10 cellular contexts compared by ENCODE assay signal in genomic region chr7:44798649-44799275, GRCh38. TPM values are rescaled to one million over a fixed set of nuclear protein-coding genes. Genes with fewer than 3 reads are reported as not detected.
DNase-seq lines count a peak whose midpoint lies in the region; ATAC-seq and TF ChIP-seq lines count a peak whose summit lies in the region.
"Had no signal": no experiment of that assay in that cellular context is flagged by ENCODE, and none has a peak within 500 bp of the region (broad histone marks: within the 10 kb centered on the region; RNA-seq: fewer than 3 reads in every experiment).

No MANE protein-coding gene starts in this region.

- dilution Hi-C loops in mammary epithelial cell (cut with HindIII; ENCODE audit: low sequenced_read_pairs) = no loop called here

- CTCF ChIA-PET in mammary epithelial cell (lab: Charles Lee; ENCODE audit: low non-redundant PET) = no interaction called here

- H3K9me3 ChIP-seq in BE2C (no peaks in the 10 kb centered on the region), Karpas-422 (ENCODE audit: low read length) (no peaks in the 10 kb centered on the region), mammary epithelial cell (replicated peaks; ENCODE audit: insufficient read depth, low read length) (no peaks in the 10 kb centered on the region)

- DNase-seq in BE2C (no peak), Karpas-422 (no peak), mammary epithelial cell (no peak), myocyte (ENCODE audit: low read depth) (peak; percentile 31), T1000 (lab: John Stamatoyannopoulos, UW) (no peak), NCI-H128 (lab: John Stamatoyannopoulos, UW; ENCODE audit: unreplicated experiment) (no peak)
- DNase-seq in stimulated activated CD4-positive, alpha-beta T cell treated with anti-CD3 and anti-CD28 coated beads, Interleukin-4, amount 100 ng/mL, for 4 hours = no peak
- DNase-seq: central memory CD4-positive, alpha-beta T cell; NCI-H187 had no signal

- H3K4me1 ChIP-seq in BE2C = no peaks in the 10 kb centered on the region
- H3K4me1 ChIP-seq in Karpas-422 (ENCODE audit: low read length) = peaks cover 22% of the 10 kb centered on the region
- peaks cover 35% of the 10 kb centered on the region for H3K4me1 ChIP-seq in mammary epithelial cell (ENCODE audit: insufficient read depth, low read length)

- peak overlapping the region; percentile 98 for H3K4me2 ChIP-seq in Karpas-422 (ENCODE audit: low read depth, low read length, poor library complexity, severe bottlenecking)
- H3K4me2 ChIP-seq in mammary epithelial cell (ENCODE audit: insufficient read depth, low read depth, low read length) = peak overlapping the region; percentile 86

- intact Hi-C loops in mammary epithelial cell (cut with micrococcal nuclease) = loop anchor here (5.0 kb wide), 3 partner anchors 71 to 339 kb away; no protein-coding TSS in a partner anchor

- peak overlapping the region; percentile 90; the same call in 1 of the 2 replicates for H3K27ac ChIP-seq in Karpas-422 (ENCODE audit: low read length)
- peak overlapping the region; percentile 100 for H3K27ac ChIP-seq in mammary epithelial cell (ENCODE audit: insufficient read depth, low read depth, low read length)

- H3K4me3 ChIP-seq in BE2C (ENCODE audit: low read depth, low read length) = peak overlapping the region; percentile 99
- H3K4me3 ChIP-seq in Karpas-422 (ENCODE audit: low read length) = peak overlapping the region; percentile 79; the same call in 1 of the 2 replicates
- peak overlapping the region; percentile 92 to 95 (median 95) for H3K4me3 ChIP-seq in mammary epithelial cell (replicated peaks in 1 of 3; ENCODE audit: insufficient read depth in 1 of 3, low read depth in 2 of 3, low read length in 3 of 3)

- H3K9ac ChIP-seq in Karpas-422 (ENCODE audit: low read length) (no peak overlapping the region), mammary epithelial cell (ENCODE audit: insufficient read depth, low read length) (peak overlapping the region; percentile 100)

- ATAC-seq in HG02642 (IDR thresholded peaks at IDR 0.05; ENCODE audit: poor library complexity, unreplicated experiment) = no peak

- peaks cover 41% of the 10 kb centered on the region for H4K20me1 ChIP-seq in Karpas-422 (ENCODE audit: insufficient read depth, low read depth, low read length)
- peaks cover 22% of the 10 kb centered on the region for H4K20me1 ChIP-seq in mammary epithelial cell (ENCODE audit: insufficient read depth, low read length)

- H3K79me2 ChIP-seq in Karpas-422 (ENCODE audit: low read length) (peaks cover 46% of the 10 kb centered on the region), mammary epithelial cell (ENCODE audit: insufficient read depth, low read length) (peaks cover 64% of the 10 kb centered on the region)

- H3K27me3 ChIP-seq in BE2C (no peaks in the 10 kb centered on the region), Karpas-422 (ENCODE audit: low read length) (no peaks in the 10 kb centered on the region), mammary epithelial cell (ENCODE audit: insufficient read depth, low read length) (no peaks in the 10 kb centered on the region)

- 8% methylated on average over 2 of the region's 2 CpGs for WGBS in mammary epithelial cell (ENCODE audit: low coverage, missing lambda C conversion rate)

- in situ Hi-C loops in mammary epithelial cell (cut with MboI; ENCODE audit: low sequenced_read_pairs in 2 of 2) = no loop called here

- H2AFZ ChIP-seq in Karpas-422 (ENCODE audit: low read length) (no peak overlapping the region), mammary epithelial cell (ENCODE audit: low read depth, low read length) (no peak overlapping the region)

- TF ChIP-seq CTCF in BE2C (IDR thresholded peaks at IDR 0.05; ENCODE audit: low read depth, low read length) = no peak
- no peak for TF ChIP-seq CTCF in mammary epithelial cell (conservative IDR thresholded peaks at IDR 0.05 in 1 of 2, IDR thresholded peaks at IDR 0.05 in 1 of 2; ENCODE audit: extremely low read depth in 1 of 2, insufficient read depth in 1 of 2, low read depth in 1 of 2, low read length in 2 of 2)

- no TSS peak for BruUV-seq in mammary epithelial cell (replicated peaks; lab: Mats Ljungman, UMichigan)

- peaks cover 72% of the 10 kb centered on the region for H3K36me3 ChIP-seq in BE2C
- peaks cover 50% of the 10 kb centered on the region for H3K36me3 ChIP-seq in Karpas-422 (ENCODE audit: insufficient read depth, low read length)
- peaks cover 37% of the 10 kb centered on the region for H3K36me3 ChIP-seq in mammary epithelial cell (ENCODE audit: insufficient read depth, low read length)

- H3K9me2 ChIP-seq in Karpas-422 (replicated peaks; ENCODE audit: insufficient read depth, low read length) = no peaks in the 10 kb centered on the region

RNA-seq across cellular contexts. Expression of gene PPIA, which starts 2.3 kb away (rescaled TPM):
- polyA plus RNA-seq in BE2C (2012; ENCODE audit: insufficient read depth, insufficient read length, low read depth) = 1,732 TPM
- 2,370 and 3,564 TPM in 2 replicates for total RNA-seq in Karpas-422 (2014; rRNA removed; shearing (Covaris generic); ENCODE audit: low replicate concordance)
- total RNA-seq in mammary epithelial cell = 1,000 to 10,000 TPM; 1,812 to 2,252 TPM
- 7,269 TPM for polyA plus RNA-seq in mammary epithelial cell
- polyA minus RNA-seq in mammary epithelial cell = 2,221 TPM
- 2,394 and 2,622 TPM in 2 replicates for total RNA-seq in myocyte
- polyA plus RNA-seq in myocyte (2012) = 2,331 TPM

RNA-seq across cellular contexts. Expression of gene H2AZ2, which starts 49.1 kb away (rescaled TPM):
- polyA plus RNA-seq in BE2C (2012; ENCODE audit: insufficient read depth, insufficient read length, low read depth) = 155 TPM
- 188 and 202 TPM in 2 replicates for total RNA-seq in Karpas-422 (2014; rRNA removed; shearing (Covaris generic); ENCODE audit: low replicate concordance)
- total RNA-seq in mammary epithelial cell = 100 to 1,000 TPM in 1 of 2 donors, 10 to 100 TPM in 1; 48.3 to 116 TPM
- polyA plus RNA-seq in mammary epithelial cell = 142 TPM
- polyA minus RNA-seq in mammary epithelial cell = 91.6 TPM
- 232 and 296 TPM in 2 replicates for total RNA-seq in myocyte
- 163 TPM for polyA plus RNA-seq in myocyte (2012)

RNA-seq across cellular contexts. Expression of gene ZMIZ2, which starts 50.1 kb away (rescaled TPM):
- 117 TPM for polyA plus RNA-seq in BE2C (2012; ENCODE audit: insufficient read depth, insufficient read length, low read depth)
- 16.2 and 19.9 TPM in 2 replicates for total RNA-seq in Karpas-422 (2014; rRNA removed; shearing (Covaris generic); ENCODE audit: low replicate concordance)
- total RNA-seq in mammary epithelial cell (10 to 100 TPM in 1 of 2 donors, 1 to 10 TPM in 1; 8.0 to 55.6 TPM), myocyte (14.7 and 21.8 TPM in 2 replicates)
- 6.0 TPM for polyA plus RNA-seq in mammary epithelial cell
- polyA minus RNA-seq in mammary epithelial cell = 5.7 TPM
- polyA plus RNA-seq in myocyte (2012) = 67.7 TPM
